ENCODE assay signal across 10 cellular contexts in the genomic region with DNA sequence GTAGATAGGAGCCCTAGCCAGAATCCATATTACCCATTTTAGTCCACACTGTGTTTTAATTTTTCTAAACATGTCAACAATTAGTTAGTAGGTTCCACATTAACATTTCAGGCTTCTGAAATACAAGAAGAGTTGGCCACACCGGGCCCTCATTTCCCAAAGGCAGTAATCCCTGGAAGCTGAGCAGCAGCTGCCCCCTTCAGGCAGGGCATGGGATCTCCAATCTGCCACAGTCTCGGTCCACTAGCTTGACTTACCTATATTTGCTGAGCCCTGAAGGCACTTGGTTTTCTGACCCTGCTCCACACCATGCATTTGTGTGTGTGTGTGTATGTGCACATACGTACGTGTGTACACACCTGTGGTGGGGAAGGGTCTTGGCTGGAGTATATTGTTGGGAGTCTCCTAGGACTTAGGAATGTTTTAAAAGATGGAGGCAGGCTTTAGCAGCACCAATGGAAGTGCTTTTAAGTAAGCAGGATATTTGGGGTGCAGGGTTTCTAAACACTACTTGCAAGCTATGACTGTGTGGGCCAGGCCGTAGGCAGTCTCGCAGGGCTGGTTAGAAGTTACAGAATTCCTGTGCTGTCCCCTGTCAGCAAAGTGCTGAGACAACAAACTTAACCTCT.
DNase-seq lines count a peak whose midpoint lies in the region; ATAC-seq and TF ChIP-seq lines count a peak whose summit lies in the region.
"Had no signal": no experiment of that assay in that cellular context is flagged by ENCODE, and none has a peak within 500 bp of the region (broad histone marks: within the 10 kb centered on the region; RNA-seq: fewer than 3 reads in every experiment).

No MANE protein-coding gene starts in this region.

- TF ChIP-seq CTCF in transverse colon (IDR thresholded peaks at IDR 0.05), result peak in 3 of 5 experiments; percentile 13 to 25 (median 22)

- peak; percentile 9 for DNase-seq in activated CD4-positive, alpha-beta memory T cell treated with anti-CD3 and anti-CD28 coated beads for 36 hours
- DNase-seq in activated CD4-positive, alpha-beta memory T cell treated with anti-CD3 and anti-CD28 coated beads, Interleukin-2, amount 10 ng/mL, durations not matched to agents 7 days and 5 days, result no peak
- DNase-seq in NCI-H1105 (lab: John Stamatoyannopoulos, UW), result peak; percentile 59
- DNase-seq in cerebellar cortex (ENCODE audit: low spot score), result peak; percentile 25
- DNase-seq in transverse colon, result no peak
- DNase-seq in activated T-helper 1 cell treated with anti-CD3 and anti-CD28 coated beads, Interleukin-12 subunit alpha, Interleukin-12 subunit beta, Interleukin-2, Interleukin-4 antibody, amounts not matched to agents 30 ng/mL and 10 ng/mL and 1 ng/mL, durations not matched to agents 14 hours and 24 hours and 36 hours (ENCODE audit: low spot score), result no peak
- DNase-seq: CD4-positive, alpha-beta T cell had no signal

- in situ Hi-C loops in transverse colon (cut with MboI; ENCODE audit: low pct_ligation_motif_present in 1 of 4, low pct_unique_long_range_greater_than_20kb in 1 of 4, low sequenced_read_pairs in 3 of 4), result no loop called here

- H3K4me1 ChIP-seq in transverse colon, result no peaks in the 10 kb centered on the region
- H3K4me1 ChIP-seq: SJSA1 had no signal

- H3K4me1 Mint-ChIP-seq in activated CD4-positive, alpha-beta memory T cell treated with anti-CD3 and anti-CD28 coated beads for 36 hours (ENCODE audit: low read depth), result no peaks in the 10 kb centered on the region
- H3K4me1 Mint-ChIP-seq in activated CD4-positive, alpha-beta memory T cell treated with anti-CD3 and anti-CD28 coated beads, Interleukin-2, amount 10 ng/mL, durations not matched to agents 7 days and 5 days, result no peaks in the 10 kb centered on the region
- H3K4me1 Mint-ChIP-seq in activated T-helper 1 cell treated with anti-CD3 and anti-CD28 coated beads, Interleukin-12 subunit alpha, Interleukin-12 subunit beta, Interleukin-2, Interleukin-4 antibody, amounts not matched to agents 30 ng/mL and 10 ng/mL and 1 ng/mL, durations not matched to agents 14 hours and 24 hours and 36 hours (ENCODE audit: low read depth), result no peaks in the 10 kb centered on the region

- H3K27ac ChIP-seq in transverse colon, result no peak overlapping the region
- H3K27ac ChIP-seq: SJSA1 had no signal

- H3K27ac Mint-ChIP-seq in activated CD4-positive, alpha-beta memory T cell treated with anti-CD3 and anti-CD28 coated beads for 36 hours, result no peak overlapping the region
- no peak overlapping the region for H3K27ac Mint-ChIP-seq in activated CD4-positive, alpha-beta memory T cell treated with anti-CD3 and anti-CD28 coated beads, Interleukin-2, amount 10 ng/mL, durations not matched to agents 7 days and 5 days
- H3K27ac Mint-ChIP-seq in activated T-helper 1 cell treated with anti-CD3 and anti-CD28 coated beads, Interleukin-12 subunit alpha, Interleukin-12 subunit beta, Interleukin-2, Interleukin-4 antibody, amounts not matched to agents 30 ng/mL and 10 ng/mL and 1 ng/mL, durations not matched to agents 14 hours and 24 hours and 36 hours, result no peak overlapping the region
- H3K27ac Mint-ChIP-seq: CD4-positive, alpha-beta T cell had no signal

- no peaks in the 10 kb centered on the region for H3K36me3 Mint-ChIP-seq in activated CD4-positive, alpha-beta memory T cell treated with anti-CD3 and anti-CD28 coated beads for 36 hours
- H3K36me3 Mint-ChIP-seq in activated CD4-positive, alpha-beta memory T cell treated with anti-CD3 and anti-CD28 coated beads, Interleukin-2, amount 10 ng/mL, durations not matched to agents 7 days and 5 days (ENCODE audit: low read depth), result no peaks in the 10 kb centered on the region
- no peaks in the 10 kb centered on the region for H3K36me3 Mint-ChIP-seq in activated T-helper 1 cell treated with anti-CD3 and anti-CD28 coated beads, Interleukin-12 subunit alpha, Interleukin-12 subunit beta, Interleukin-2, Interleukin-4 antibody, amounts not matched to agents 30 ng/mL and 10 ng/mL and 1 ng/mL, durations not matched to agents 14 hours and 24 hours and 36 hours (ENCODE audit: low read depth)

- no peaks in the 10 kb centered on the region for H3K27me3 ChIP-seq in transverse colon
- H3K27me3 ChIP-seq: SJSA1 had no signal

- H3K9me3 ChIP-seq in transverse colon, result no peaks in the 10 kb centered on the region
- H3K9me3 ChIP-seq: SJSA1 had no signal

- H3K36me3 ChIP-seq in transverse colon, result no peaks in the 10 kb centered on the region
- H3K36me3 ChIP-seq: SJSA1 had no signal

- H3K27me3 Mint-ChIP-seq in activated CD4-positive, alpha-beta memory T cell treated with anti-CD3 and anti-CD28 coated beads for 36 hours, result no peaks in the 10 kb centered on the region
- H3K27me3 Mint-ChIP-seq in activated CD4-positive, alpha-beta memory T cell treated with anti-CD3 and anti-CD28 coated beads, Interleukin-2, amount 10 ng/mL, durations not matched to agents 7 days and 5 days, result no peaks in the 10 kb centered on the region
- H3K27me3 Mint-ChIP-seq in activated T-helper 1 cell treated with anti-CD3 and anti-CD28 coated beads, Interleukin-12 subunit alpha, Interleukin-12 subunit beta, Interleukin-2, Interleukin-4 antibody, amounts not matched to agents 30 ng/mL and 10 ng/mL and 1 ng/mL, durations not matched to agents 14 hours and 24 hours and 36 hours (ENCODE audit: insufficient read depth), result no peaks in the 10 kb centered on the region
- H3K27me3 Mint-ChIP-seq: CD4-positive, alpha-beta T cell had no signal

- H3K4me3 ChIP-seq in transverse colon, result no peak overlapping the region
- H3K4me3 ChIP-seq: SJSA1 had no signal

- no peak for TF ChIP-seq POLR2A in transverse colon (IDR thresholded peaks at IDR 0.05)

- ATAC-seq in activated CD4-positive, CD25-positive, alpha-beta regulatory T cell treated with anti-CD3 and anti-CD28 coated beads, Interleukin-2, amount 50 U/mL, for 24 hours, result no peak
- no peak for ATAC-seq in HG03025 (IDR thresholded peaks at IDR 0.05; ENCODE audit: low FRiP score, unreplicated experiment)

- intact Hi-C loops in activated CD4-positive, alpha-beta memory T cell treated with anti-CD3 and anti-CD28 coated beads for 36 hours (cut with micrococcal nuclease), result no loop called here
- intact Hi-C loops in transverse colon (cut with DNase I; ENCODE audit: low total_unique reads), result no loop called here
- intact Hi-C loops in activated T-helper 1 cell treated with anti-CD3 and anti-CD28 coated beads, Interleukin-12 subunit alpha, Interleukin-12 subunit beta, Interleukin-2, Interleukin-4 antibody, amounts not matched to agents 30 ng/mL and 10 ng/mL and 1 ng/mL, durations not matched to agents 14 hours and 24 hours and 36 hours (cut with micrococcal nuclease), result no loop called here

- POLR2A ChIA-PET in activated CD4-positive, alpha-beta memory T cell treated with anti-CD3 and anti-CD28 coated beads for 36 hours (lab: Charles Lee), result no interaction called here
- POLR2A ChIA-PET in activated CD4-positive, alpha-beta memory T cell treated with anti-CD3 and anti-CD28 coated beads, Interleukin-2, amount 10 ng/mL, durations not matched to agents 7 days and 5 days (lab: Charles Lee), result no interaction called here

- no peaks in the 10 kb centered on the region for H3K9me3 Mint-ChIP-seq in activated CD4-positive, alpha-beta memory T cell treated with anti-CD3 and anti-CD28 coated beads for 36 hours
- peaks cover 2% of the 10 kb centered on the region for H3K9me3 Mint-ChIP-seq in activated CD4-positive, alpha-beta memory T cell treated with anti-CD3 and anti-CD28 coated beads, Interleukin-2, amount 10 ng/mL, durations not matched to agents 7 days and 5 days
- no peaks in the 10 kb centered on the region for H3K9me3 Mint-ChIP-seq in activated T-helper 1 cell treated with anti-CD3 and anti-CD28 coated beads, Interleukin-12 subunit alpha, Interleukin-12 subunit beta, Interleukin-2, Interleukin-4 antibody, amounts not matched to agents 30 ng/mL and 10 ng/mL and 1 ng/mL, durations not matched to agents 14 hours and 24 hours and 36 hours

- whole genome bisulfite sequencing in transverse colon (ENCODE audit: low coverage in 1 of 2), 2 donors, result 37 to 40% methylated on average over 5 to 6 of the region's 6 CpGs

- H3K4me3 Mint-ChIP-seq in activated CD4-positive, alpha-beta memory T cell treated with anti-CD3 and anti-CD28 coated beads for 36 hours, result no peak overlapping the region
- no peak overlapping the region for H3K4me3 Mint-ChIP-seq in activated CD4-positive, alpha-beta memory T cell treated with anti-CD3 and anti-CD28 coated beads, Interleukin-2, amount 10 ng/mL, durations not matched to agents 7 days and 5 days
- no peak overlapping the region for H3K4me3 Mint-ChIP-seq in activated T-helper 1 cell treated with anti-CD3 and anti-CD28 coated beads, Interleukin-12 subunit alpha, Interleukin-12 subunit beta, Interleukin-2, Interleukin-4 antibody, amounts not matched to agents 30 ng/mL and 10 ng/mL and 1 ng/mL, durations not matched to agents 14 hours and 24 hours and 36 hours
- H3K4me3 Mint-ChIP-seq: CD4-positive, alpha-beta T cell had no signal

- no peak for TF ChIP-seq EP300 in transverse colon (IDR thresholded peaks at IDR 0.05; ENCODE audit: low read depth)

- CTCF ChIA-PET in activated CD4-positive, alpha-beta memory T cell treated with anti-CD3 and anti-CD28 coated beads for 36 hours (lab: Charles Lee), result interaction anchor here (1.0 kb wide), 1 partner anchor 9 kb away, joined by 4 read pairs; no protein-coding TSS in a partner anchor
- CTCF ChIA-PET in activated CD4-positive, alpha-beta memory T cell treated with anti-CD3 and anti-CD28 coated beads, Interleukin-2, amount 10 ng/mL, durations not matched to agents 7 days and 5 days (lab: Charles Lee), result interaction anchor here (1.5 kb wide), 1 partner anchor 12 kb away, joined by 3 read pairs; no protein-coding TSS in a partner anchor

Comparison
In these comparisons a context has a peak if more than half of its experiments do, and no peak if none do; other contexts are left out.
1. DNase-seq: peak in activated CD4-positive, alpha-beta memory T cell treated with anti-CD3 and anti-CD28 coated beads for 36 hours (single experiment), NCI-H1105 (single experiment) and cerebellar cortex (single experiment); none in activated CD4-positive, alpha-beta memory T cell treated with anti-CD3 and anti-CD28 coated beads, Interleukin-2, amount 10 ng/mL, durations not matched to agents 7 days and 5 days (single experiment), transverse colon (single experiment) and activated T-helper 1 cell treated with anti-CD3 and anti-CD28 coated beads, Interleukin-12 subunit alpha, Interleukin-12 subunit beta, Interleukin-2, Interleukin-4 antibody, amounts not matched to agents 30 ng/mL and 10 ng/mL and 1 ng/mL, durations not matched to agents 14 hours and 24 hours and 36 hours (single experiment).